ENCODE assay signal across 8 cellular contexts in the genomic region with DNA sequence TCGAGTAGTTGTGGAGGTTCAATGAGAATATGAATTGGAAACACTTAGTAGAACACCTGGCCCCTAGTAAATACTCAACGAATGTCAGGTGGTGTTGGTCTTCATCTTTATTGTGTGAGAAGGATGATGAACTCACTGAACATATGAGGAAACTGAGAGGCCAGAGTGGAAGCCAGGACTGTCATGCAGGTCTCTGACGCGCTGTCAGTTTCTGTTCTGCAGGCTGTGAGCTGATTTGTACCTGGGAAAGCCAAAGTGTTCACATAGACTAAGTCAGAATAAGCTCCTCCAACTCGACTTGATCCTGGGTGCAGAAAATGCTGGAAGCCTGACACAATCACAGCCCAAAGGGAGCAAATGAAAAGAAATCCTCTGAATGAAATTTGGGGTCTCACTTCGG.
DNase-seq lines count a peak whose midpoint lies in the region; ATAC-seq and TF ChIP-seq lines count a peak whose summit lies in the region.

No MANE protein-coding gene starts in this region.

- CTCF ChIA-PET in Calu3 (lab: Charles Lee), result interaction anchor here (0.9 to 2.7 kb wide), 4 partner anchors 10 to 248 kb away, joined by 3 to 16 read pairs (median 5); no protein-coding TSS in a partner anchor

- H3K27me3 ChIP-seq in GM23248 (replicated peaks; ENCODE audit: insufficient read depth) (peaks cover 13% of the 10 kb centered on the region; the same call in 1 of the 2 replicates), adipocyte (replicated peaks; ENCODE audit: control insufficient read depth, insufficient read depth, low read length) (no peaks in the 10 kb centered on the region), muscle layer of duodenum (ENCODE audit: low read depth, low read length) (no peaks in the 10 kb centered on the region)

- peak overlapping the region; percentile 64 for H3K4me2 ChIP-seq in GM23248 (ENCODE audit: unreplicated experiment)

- no peaks in the 10 kb centered on the region for H3F3A ChIP-seq in GM23248 (ENCODE audit: insufficient read depth)

- no peaks in the 10 kb centered on the region for H3K79me2 ChIP-seq in GM23248 (ENCODE audit: insufficient read depth)

- H3K27ac ChIP-seq in GM23248 (no peak overlapping the region), muscle layer of duodenum (ENCODE audit: low read length) (peak overlapping the region; percentile 35)

- H3K9me3 Mint-ChIP-seq in Calu3 (ENCODE audit: low read depth, unreplicated experiment), result no peaks in the 10 kb centered on the region

- no peak for TF ChIP-seq CTCF in Calu3 (IDR thresholded peaks at IDR 0.05; ENCODE audit: unreplicated experiment)

- intact Hi-C loops in Calu3 (cut with micrococcal nuclease; ENCODE audit: unreplicated experiment), result loop anchor here (10.0 kb wide), 2 partner anchors 334 to 424 kb away; no protein-coding TSS in a partner anchor

- H3K9ac ChIP-seq in GM23248, result peak overlapping the region; percentile 17; the same call in 1 of the 2 replicates
- no peak overlapping the region for H3K9ac ChIP-seq in adipocyte (ENCODE audit: low read length)

- peak overlapping the region; percentile 59; the same call in 1 of the 2 replicates for H3K4me3 ChIP-seq in GM23248
- H3K4me3 ChIP-seq in adipocyte (ENCODE audit: low read length), result peak overlapping the region; percentile 69
- peak overlapping the region; percentile 10 to 43 for H3K4me3 ChIP-seq in muscle layer of duodenum (ENCODE audit: low read depth in 1 of 2, low read length in 2 of 2)

- DNase-seq in Calu3 (no peak), GM23248 (no peak), adipocyte (ENCODE audit: low read depth) (no peak), NCI-H1105 treated with DMSO at 0.1 percent for 48 hours (lab: John Stamatoyannopoulos, UW) (no peak), NCI-H2171 treated with DMSO at 0.1 percent for 48 hours (lab: John Stamatoyannopoulos, UW) (no peak), dedifferentiated amniotic fluid mesenchymal stem cell (ENCODE audit: extremely low spot score) (no peak)

- 69 to 75% methylated on average over 6 of the region's 6 CpGs for WGBS in GM23248 (ENCODE audit: low coverage in 1 of 2, low lambda C conversion rate in 2 of 2, missing lambda C conversion rate in 2 of 2), 2 experiments

- TSS peak; percentile 94 for BruUV-seq in Calu3 (replicated peaks; lab: Mats Ljungman, UMichigan)

- peak overlapping the region; percentile 99 for H3K27ac Mint-ChIP-seq in Calu3 (ENCODE audit: unreplicated experiment)

- H3K4me3 Mint-ChIP-seq in Calu3 (ENCODE audit: low read depth, unreplicated experiment), result peak overlapping the region; percentile 63

- no peaks in the 10 kb centered on the region for H3K4me1 ChIP-seq in GM23248 (ENCODE audit: insufficient read depth)
- peaks cover 21% of the 10 kb centered on the region for H3K4me1 ChIP-seq in adipocyte (ENCODE audit: control insufficient read depth, insufficient read depth, low read length)
- H3K4me1 ChIP-seq in muscle layer of duodenum (ENCODE audit: control insufficient read depth in 1 of 2, insufficient read depth in 2 of 2, low read length in 2 of 2), result no peaks in the 10 kb centered on the region

- no peaks in the 10 kb centered on the region for H3K9me3 ChIP-seq in GM23248 (ENCODE audit: low read depth)
- H3K9me3 ChIP-seq in adipocyte (ENCODE audit: control insufficient read depth, low read length), result no peaks in the 10 kb centered on the region
- no peaks in the 10 kb centered on the region for H3K9me3 ChIP-seq in muscle layer of duodenum (ENCODE audit: control insufficient read depth in 1 of 2, low read length in 2 of 2)

- H3K36me3 Mint-ChIP-seq in Calu3 (ENCODE audit: insufficient read depth, unreplicated experiment), result peaks cover 25% of the 10 kb centered on the region

- no peaks in the 10 kb centered on the region for H4K20me1 ChIP-seq in GM23248 (ENCODE audit: insufficient read depth)

- no peak for ATAC-seq in HG03457 (IDR thresholded peaks at IDR 0.05; ENCODE audit: unreplicated experiment)

- 0 out of 2 replicates have a peak overlapping the region, but pooled peaks have one; percentile 50 for H2AFZ ChIP-seq in GM23248

- H3K9me2 ChIP-seq in GM23248 (ENCODE audit: insufficient read depth), result no peaks in the 10 kb centered on the region

- peaks cover 36% of the 10 kb centered on the region for H3K4me1 Mint-ChIP-seq in Calu3 (ENCODE audit: low read depth, unreplicated experiment)

- H3K36me3 ChIP-seq in GM23248 (ENCODE audit: low read depth) (no peaks in the 10 kb centered on the region), adipocyte (ENCODE audit: control insufficient read depth, insufficient read depth, low read length, severe bottlenecking) (no peaks in the 10 kb centered on the region), muscle layer of duodenum (ENCODE audit: control insufficient read depth in 1 of 2, insufficient read depth in 2 of 2, low read length in 2 of 2) (no peaks in the 10 kb centered on the region)

- in situ Hi-C loops in GM23248 (cut with MboI), result no loop called here

- no peaks in the 10 kb centered on the region for H3K27me3 Mint-ChIP-seq in Calu3 (ENCODE audit: unreplicated experiment)
